ENCODE assay signal across 1 cellular context in genomic region chr1:35565742-35566133, GRCh38.
A peak's percentile ranks its signal among the peaks of the same experiment; 100 is the strongest.
TF ChIP-seq lines count a peak whose summit lies in the region.

No MANE protein-coding gene starts in this region.

TF ChIP-seq in K562, 482 proteins besides CTCF, POLR2A, EP300 and RAD21:
- TF ChIP-seq HOXB6 (CRISPR knock-in tag; IDR thresholded peaks at IDR 0.05; ENCODE audit: borderline replicate concordance) (no peak), RBFOX2 (IDR thresholded peaks at IDR 0.05; ENCODE audit: low read depth, low read length) (0 out of 2 replicates have a peak, but pooled peaks have one; percentile 9), ZNF24 (IDR thresholded peaks at IDR 0.05) (no peak), TCF3 (CRISPR knock-in tag; IDR thresholded peaks at IDR 0.05) (no peak), KLF6 (CRISPR knock-in tag; IDR thresholded peaks at IDR 0.05; ENCODE audit: borderline replicate concordance) (no peak), MEF2D (tag; conservative IDR thresholded peaks at IDR 0.05; ENCODE audit: low read depth) (no peak)
